20 cellular contexts compared by ENCODE assay signal in genomic region chr11:119697445-119697844, GRCh38.
"Had no signal": no experiment of that assay in that cellular context is flagged by ENCODE, and none has a peak within 500 bp of the region (broad histone marks: within the 10 kb centered on the region; RNA-seq: fewer than 3 reads in every experiment).

No MANE protein-coding gene starts in this region.

- H2AFZ ChIP-seq: neural progenitor cell had no signal

- H3K4me3 Mint-ChIP-seq: activated CD8-positive, alpha-beta memory T cell treated with anti-CD3 and anti-CD28 coated beads, Interleukin-2, amount 10 ng/mL, durations not matched to agents 7 days and 5 days; activated naive CD4-positive, alpha-beta T cell treated with anti-CD3 and anti-CD28 coated beads, Interleukin-2, amount 50 U/mL, for 24 hours; neural progenitor cell; T-cell had no signal

- H3K36me3 Mint-ChIP-seq: activated CD8-positive, alpha-beta memory T cell treated with anti-CD3 and anti-CD28 coated beads, Interleukin-2, amount 10 ng/mL, durations not matched to agents 7 days and 5 days; activated naive CD4-positive, alpha-beta T cell treated with anti-CD3 and anti-CD28 coated beads, Interleukin-2, amount 50 U/mL, for 24 hours; neural progenitor cell; T-cell had no signal

- DNase-seq: activated CD4-positive, alpha-beta T cell treated with anti-CD3 and anti-CD28 coated beads, Interleukin-2, amount 50 U/mL, for 48 hours; activated CD4-positive, CD25-positive, alpha-beta regulatory T cell treated with anti-CD3 and anti-CD28 coated beads, Interleukin-2, amount 50 U/mL, for 72 hours; activated CD8-positive, alpha-beta memory T cell treated with anti-CD3 and anti-CD28 coated beads, Interleukin-2, amount 10 ng/mL, durations not matched to agents 7 days and 5 days; activated effector memory CD4-positive, alpha-beta T cell treated with Interleukin-2 at 50 U/mL for 16 hours; activated T-cell treated with anti-CD3 and anti-CD28 coated beads, Interleukin-2, amount 50 U/mL, for 1 hour; adrenal gland; caudate nucleus; foreskin fibroblast; heart left ventricle; left cardiac atrium; lower lobe of right lung; midbrain; sigmoid colon; stimulated activated CD4-positive, alpha-beta T cell treated with anti-CD3 and anti-CD28 coated beads, Interleukin-1b, Interleukin-23, amount 100 ng/mL, for 48 hours; stomach; T-cell; T-helper 9 cell had no signal

- H3K27me3 ChIP-seq: adrenal gland, heart left ventricle, neural progenitor cell, sigmoid colon, stomach had no signal

- H3K4me3 ChIP-seq: adrenal gland, heart left ventricle, lower lobe of right lung, neural progenitor cell, sigmoid colon, stomach, thoracic aorta had no signal

- H3K36me3 ChIP-seq: adrenal gland, heart left ventricle, lower lobe of right lung, neural progenitor cell, sigmoid colon, stomach, thoracic aorta had no signal

- H3K9me3 ChIP-seq: adrenal gland, heart left ventricle, lower lobe of right lung, stomach, thoracic aorta had no signal

- H3K9me3 Mint-ChIP-seq: activated naive CD4-positive, alpha-beta T cell treated with anti-CD3 and anti-CD28 coated beads, Interleukin-2, amount 50 U/mL, for 24 hours; neural progenitor cell; T-cell had no signal

- ATAC-seq: activated CD8-positive, alpha-beta memory T cell treated with anti-CD3 and anti-CD28 coated beads, Interleukin-2, amount 10 ng/mL, durations not matched to agents 7 days and 5 days; heart left ventricle; left cardiac atrium; lower lobe of right lung; T-cell had no signal

- H3K27ac Mint-ChIP-seq: activated CD8-positive, alpha-beta memory T cell treated with anti-CD3 and anti-CD28 coated beads, Interleukin-2, amount 10 ng/mL, durations not matched to agents 7 days and 5 days; activated naive CD4-positive, alpha-beta T cell treated with anti-CD3 and anti-CD28 coated beads, Interleukin-2, amount 50 U/mL, for 24 hours; neural progenitor cell; T-cell had no signal

- H3K27ac ChIP-seq: adrenal gland, lower lobe of right lung, neural progenitor cell, sigmoid colon, stomach, thoracic aorta had no signal

- H3K27me3 Mint-ChIP-seq: activated naive CD4-positive, alpha-beta T cell treated with anti-CD3 and anti-CD28 coated beads, Interleukin-2, amount 50 U/mL, for 24 hours; T-cell had no signal
